Comparison of ENCODE assay signal across 8 cellular contexts in genomic region chr19:51986309-51987291, GRCh38. TPM values are rescaled to one million over a fixed set of nuclear protein-coding genes. Genes with fewer than 3 reads are reported as not detected.
A peak's percentile ranks its signal among the peaks of the same experiment; 100 is the strongest.
DNase-seq lines count a peak whose midpoint lies in the region; ATAC-seq and TF ChIP-seq lines count a peak whose summit lies in the region.

ZNF350 (minus strand) TSS chr19:51986840; CDS start chr19:51974360, 12,480 bp downstream.

- H3K9ac ChIP-seq in fibroblast of lung (ENCODE audit: insufficient read depth, low read length): peak within 1 kb of the TSS; percentile 75

- peaks cover 24% of the 10 kb centered on the region for H3K4me1 Mint-ChIP-seq in CD4-positive, alpha-beta T cell (ENCODE audit: low read depth)
- H3K4me1 Mint-ChIP-seq in activated T-helper 17 cell treated with anti-CD3 and anti-CD28 coated beads, Interleukin-2, amount 50 U/mL, for 72 hours: peaks cover 6% of the 10 kb centered on the region
- H3K4me1 Mint-ChIP-seq in naive thymus-derived CD4-positive, alpha-beta T cell: peaks cover 10 to 33% (median 20%) of the 10 kb centered on the region in 7 donors
- peaks cover 9% of the 10 kb centered on the region for H3K4me1 Mint-ChIP-seq in stimulated activated memory B cell treated with anti-CD40 and anti-IgM and Interleukin-4, amounts not matched to agents 10 μg/mL and 1 μg/mL and 100 μg/mL, for 72 hours

- H3K4me2 ChIP-seq in fibroblast of lung (ENCODE audit: extremely low read depth, insufficient read depth, low read length): peak within 1 kb of the TSS; percentile 68

- peaks cover 73% of the 10 kb centered on the region for H3K9me3 ChIP-seq in CD4-positive, alpha-beta T cell (ENCODE audit: control insufficient read depth, low read length)
- H3K9me3 ChIP-seq in fibroblast of lung (ENCODE audit: control insufficient read depth, insufficient read depth, low read depth, low read length): no peaks in the 10 kb centered on the region
- peaks cover 4 to 67% (median 19%) of the 10 kb centered on the region in 3 experiments for H3K9me3 ChIP-seq in naive thymus-derived CD4-positive, alpha-beta T cell (ENCODE audit: control insufficient read depth in 2 of 3, low read length in 3 of 3)

- no peaks in the 10 kb centered on the region for H3K27me3 Mint-ChIP-seq in CD4-positive, alpha-beta T cell
- H3K27me3 Mint-ChIP-seq in activated T-helper 17 cell treated with anti-CD3 and anti-CD28 coated beads, Interleukin-2, amount 50 U/mL, for 72 hours: no peaks in the 10 kb centered on the region
- H3K27me3 Mint-ChIP-seq in naive thymus-derived CD4-positive, alpha-beta T cell: no peaks in the 10 kb centered on the region
- H3K27me3 Mint-ChIP-seq in stimulated activated memory B cell treated with anti-CD40 and anti-IgM and Interleukin-4, amounts not matched to agents 10 μg/mL and 1 μg/mL and 100 μg/mL, for 72 hours: no peaks in the 10 kb centered on the region

- peak within 1 kb of the TSS; percentile 78 for H3K27ac Mint-ChIP-seq in CD4-positive, alpha-beta T cell
- H3K27ac Mint-ChIP-seq in activated T-helper 17 cell treated with anti-CD3 and anti-CD28 coated beads, Interleukin-2, amount 50 U/mL, for 72 hours: peak within 1 kb of the TSS; percentile 94
- H3K27ac Mint-ChIP-seq in naive thymus-derived CD4-positive, alpha-beta T cell: peak within 1 kb of the TSS; percentile 91 to 98 (median 94)
- H3K27ac Mint-ChIP-seq in stimulated activated memory B cell treated with anti-CD40 and anti-IgM and Interleukin-4, amounts not matched to agents 10 μg/mL and 1 μg/mL and 100 μg/mL, for 72 hours: peak within 1 kb of the TSS; percentile 95

- no peaks in the 10 kb centered on the region for H4K20me1 ChIP-seq in fibroblast of lung (ENCODE audit: control insufficient read depth, extremely low read depth, insufficient read depth, low read length)

- H3K27me3 ChIP-seq in CD4-positive, alpha-beta T cell (ENCODE audit: control insufficient read depth, insufficient read depth, low read length): no peaks in the 10 kb centered on the region
- H3K27me3 ChIP-seq in fibroblast of lung (ENCODE audit: control insufficient read depth, insufficient read depth, low read length): no peaks in the 10 kb centered on the region
- H3K27me3 ChIP-seq in naive thymus-derived CD4-positive, alpha-beta T cell (ENCODE audit: control insufficient read depth in 2 of 2, insufficient read depth in 2 of 2, low read length in 2 of 2): no peaks in the 10 kb centered on the region

- peak within 1 kb of the TSS; percentile 92 for H3K4me3 Mint-ChIP-seq in CD4-positive, alpha-beta T cell
- peak within 1 kb of the TSS; percentile 92 for H3K4me3 Mint-ChIP-seq in activated T-helper 17 cell treated with anti-CD3 and anti-CD28 coated beads, Interleukin-2, amount 50 U/mL, for 72 hours
- peak within 1 kb of the TSS; percentile 93 to 99 (median 96) for H3K4me3 Mint-ChIP-seq in naive thymus-derived CD4-positive, alpha-beta T cell
- H3K4me3 Mint-ChIP-seq in stimulated activated memory B cell treated with anti-CD40 and anti-IgM and Interleukin-4, amounts not matched to agents 10 μg/mL and 1 μg/mL and 100 μg/mL, for 72 hours: peak within 1 kb of the TSS; percentile 94

- peak; percentile 76 to 92 (median 82) for DNase-seq in CD4-positive, alpha-beta T cell
- DNase-seq in HuH-7 (ENCODE audit: low spot score) (peak; percentile 30), RKO (ENCODE audit: low spot score) (peak; percentile 97), fibroblast of lung (ENCODE audit: low read depth in 2 of 2) (peak; percentile 97 to 98)
- DNase-seq in naive thymus-derived CD4-positive, alpha-beta T cell: peak; percentile 61 to 94 (median 89)

- peak; percentile 99 for ATAC-seq in CD4-positive, alpha-beta T cell (ENCODE audit: poor library complexity)
- peak; percentile 83 for ATAC-seq in GM19467 (IDR thresholded peaks at IDR 0.05; ENCODE audit: unreplicated experiment)
- peak; percentile 98 for ATAC-seq in activated T-helper 17 cell treated with anti-CD3 and anti-CD28 coated beads, Interleukin-2, amount 50 U/mL, for 72 hours (replicated peaks)
- peak; percentile 100 for ATAC-seq in naive thymus-derived CD4-positive, alpha-beta T cell
- ATAC-seq in stimulated activated memory B cell treated with anti-CD40 and anti-IgM and Interleukin-4, amounts not matched to agents 10 μg/mL and 1 μg/mL and 100 μg/mL, for 72 hours: peak; percentile 99

- POLR2A ChIA-PET in CD4-positive, alpha-beta T cell (lab: Charles Lee): interaction anchor here (0.9 to 1.1 kb wide), 3 partner anchors 21 to 82 kb away, joined by 3 to 4 read pairs (median 4); partner anchors contain the start of gene ZNF649
- POLR2A ChIA-PET in naive thymus-derived CD4-positive, alpha-beta T cell (lab: Charles Lee): interaction anchor here (0.6 to 1.4 kb wide), 2 partner anchors 60 to 62 kb away, joined by 3 to 4 read pairs; no protein-coding TSS in a partner anchor

- H3K36me3 Mint-ChIP-seq in CD4-positive, alpha-beta T cell (ENCODE audit: low read depth): peaks cover 82% of the 10 kb centered on the region
- H3K36me3 Mint-ChIP-seq in activated T-helper 17 cell treated with anti-CD3 and anti-CD28 coated beads, Interleukin-2, amount 50 U/mL, for 72 hours (ENCODE audit: low read depth): peaks cover 36% of the 10 kb centered on the region
- H3K36me3 Mint-ChIP-seq in naive thymus-derived CD4-positive, alpha-beta T cell: peaks cover 26 to 67% (median 53%) of the 10 kb centered on the region in 5 donors
- peaks cover 68% of the 10 kb centered on the region for H3K36me3 Mint-ChIP-seq in stimulated activated memory B cell treated with anti-CD40 and anti-IgM and Interleukin-4, amounts not matched to agents 10 μg/mL and 1 μg/mL and 100 μg/mL, for 72 hours

- peaks cover 14% of the 10 kb centered on the region for H3K9me3 Mint-ChIP-seq in CD4-positive, alpha-beta T cell
- peaks cover 33% of the 10 kb centered on the region for H3K9me3 Mint-ChIP-seq in activated T-helper 17 cell treated with anti-CD3 and anti-CD28 coated beads, Interleukin-2, amount 50 U/mL, for 72 hours
- H3K9me3 Mint-ChIP-seq in naive thymus-derived CD4-positive, alpha-beta T cell: peaks cover under 1 to 90% (median 65%) of the 10 kb centered on the region in 11 donors
- peaks cover 24% of the 10 kb centered on the region for H3K9me3 Mint-ChIP-seq in stimulated activated memory B cell treated with anti-CD40 and anti-IgM and Interleukin-4, amounts not matched to agents 10 μg/mL and 1 μg/mL and 100 μg/mL, for 72 hours

- CTCF ChIA-PET in CD4-positive, alpha-beta T cell (lab: Charles Lee): interaction anchor here (1.1 to 1.2 kb wide), 2 partner anchors 12 to 153 kb away, joined by 3 read pairs; partner anchors contain the start of gene ZNF616
- CTCF ChIA-PET in naive thymus-derived CD4-positive, alpha-beta T cell (lab: Charles Lee): no interaction called here

- no peaks in the 10 kb centered on the region for H3K4me1 ChIP-seq in fibroblast of lung (ENCODE audit: control insufficient read depth, extremely low read depth, insufficient read depth, low read length)
- H3K4me1 ChIP-seq in naive thymus-derived CD4-positive, alpha-beta T cell (ENCODE audit: control insufficient read depth in 2 of 2, insufficient read depth in 2 of 2, low read length in 2 of 2): peaks cover 6 to 10% of the 10 kb centered on the region in 2 donors

- H3K79me2 ChIP-seq in fibroblast of lung (ENCODE audit: control insufficient read depth, insufficient read depth, low read length): peaks cover 13% of the 10 kb centered on the region

- peak within 1 kb of the TSS; percentile 66 to 97 (median 86) for H3K4me3 ChIP-seq in fibroblast of lung (replicated peaks in 1 of 4; ENCODE audit: control extremely low read depth in 1 of 4, insufficient read depth in 1 of 4, low read depth in 3 of 4, low read length in 4 of 4)
- H3K4me3 ChIP-seq in naive thymus-derived CD4-positive, alpha-beta T cell (ENCODE audit: low read length): peak within 1 kb of the TSS; percentile 89

- H2AFZ ChIP-seq in fibroblast of lung (ENCODE audit: low read length): peak within 1 kb of the TSS; percentile 89

- no peaks in the 10 kb centered on the region for H3K36me3 ChIP-seq in fibroblast of lung (ENCODE audit: control insufficient read depth, insufficient read depth, low read length)
- peaks cover 0 to 15% (median 0%) of the 10 kb centered on the region in 3 experiments for H3K36me3 ChIP-seq in naive thymus-derived CD4-positive, alpha-beta T cell (ENCODE audit: control insufficient read depth in 2 of 3, insufficient read depth in 3 of 3, low read length in 3 of 3)

- peak within 1 kb of the TSS; percentile 29 for H3K27ac ChIP-seq in CD4-positive, alpha-beta T cell (ENCODE audit: low read depth, low read length)
- H3K27ac ChIP-seq in fibroblast of lung (ENCODE audit: insufficient read depth, low read length): peak within 1 kb of the TSS; percentile 69
- H3K27ac ChIP-seq in naive thymus-derived CD4-positive, alpha-beta T cell (ENCODE audit: low read depth, low read length): peak within 1 kb of the TSS; percentile 82

- intact Hi-C loops in CD4-positive, alpha-beta T cell (cut with DNase I, micrococcal nuclease): loop anchor here (1.0 to 10.0 kb wide), 8 partner anchors 22 to 99 kb away; partner anchors contain the start of genes ZNF432 (in 2 of the 2), ZNF615 (in 2 of the 2), ZNF577 (in 1 of the 2) and ZNF613 (in 1 of the 2)
- intact Hi-C loops in naive thymus-derived CD4-positive, alpha-beta T cell (cut with micrococcal nuclease): loop anchor here (1.0 to 2.0 kb wide), 10 partner anchors 22 to 203 kb away; partner anchors contain the start of genes ZNF613 (in 2 of the 2), ZNF614 (in 2 of the 2), ZNF615 (in 2 of the 2) and ZNF616 (in 1 of the 2)

- TF ChIP-seq CTCF in CD4-positive, alpha-beta T cell (IDR thresholded peaks at IDR 0.05): no peak
- TF ChIP-seq CTCF in fibroblast of lung (conservative IDR thresholded peaks at IDR 0.05 in 1 of 2, IDR thresholded peaks at IDR 0.05 in 1 of 2; ENCODE audit: low read depth in 1 of 2, low read length in 2 of 2): no peak

RNA-seq across cellular contexts. Expression of gene ZNF350, which starts in this region (rescaled TPM):
- total RNA-seq in CD4-positive, alpha-beta T cell: 10 to 100 TPM; 37.6 to 39.2 TPM
- 10 to 100 TPM in 1 of 2 donors, 1 to 10 TPM in 1; 6.2 to 12.8 TPM for total RNA-seq in activated T-helper 17 cell treated with anti-CD3 and anti-CD28 coated beads, Interleukin-2, amount 50 U/mL, for 72 hours
- 11.3 and 16.5 TPM in 2 replicates for total RNA-seq in fibroblast of lung
- 6.0 and 7.7 TPM in 2 replicates for polyA plus RNA-seq in fibroblast of lung
- 5.4 and 5.8 TPM in 2 replicates for polyA plus RNA-seq in fibroblast of lung (2012)
- polyA minus RNA-seq in fibroblast of lung (ENCODE audit: low replicate concordance): not detected in 2 replicates
- total RNA-seq in naive thymus-derived CD4-positive, alpha-beta T cell: 10 to 100 TPM; 18.1 to 43.7 (median 36.0) TPM
- polyA plus RNA-seq in naive thymus-derived CD4-positive, alpha-beta T cell: 10 to 100 TPM; 19.9 to 26.8 TPM

Comparison
In these comparisons a context has a peak if more than half of its experiments do, and no peak if none do; other contexts are left out.
1. Peak in every context shown above with its lines: DNase-seq, ATAC-seq, H3K4me3 ChIP-seq and H3K27ac ChIP-seq.
2. DNase-seq: peak in every context shown above with its lines; median percentile 98 in fibroblast of lung; 97 in RKO; 89 in naive thymus-derived CD4-positive, alpha-beta T cell; 82 in CD4-positive, alpha-beta T cell; 30 in HuH-7.
3. H3K27ac ChIP-seq: peak in every context shown above with its lines; median percentile 82 in naive thymus-derived CD4-positive, alpha-beta T cell; 69 in fibroblast of lung; 29 in CD4-positive, alpha-beta T cell.